Comparison of ENCODE assay signal across 15 cellular contexts in genomic region chr11:17387811-17388210, GRCh38. TPM values are rescaled to one million over a fixed set of nuclear protein-coding genes. Genes with fewer than 3 reads are reported as not detected.
DNase-seq lines count a peak whose midpoint lies in the region; ATAC-seq and TF ChIP-seq lines count a peak whose summit lies in the region.
"Had no signal": no experiment of that assay in that cellular context is flagged by ENCODE, and none has a peak within 500 bp of the region (broad histone marks: within the 10 kb centered on the region; RNA-seq: fewer than 3 reads in every experiment).

No MANE protein-coding gene starts in this region.

- H3K9me3 ChIP-seq in DND-41 (ENCODE audit: insufficient read depth, low read length, severe bottlenecking) (no peaks in the 10 kb centered on the region), testis (no peaks in the 10 kb centered on the region)
- H3K9me3 ChIP-seq: heart left ventricle had no signal

- H3K4me1 Mint-ChIP-seq in activated T-helper 1 cell treated with anti-CD3 and anti-CD28 coated beads, Interleukin-12 subunit alpha, Interleukin-12 subunit beta, Interleukin-2, Interleukin-4 antibody, amounts not matched to agents 30 ng/mL and 10 ng/mL and 1 ng/mL, durations not matched to agents 14 hours and 24 hours and 36 hours (ENCODE audit: low read depth), result no peaks in the 10 kb centered on the region
- peaks cover 18% of the 10 kb centered on the region for H3K4me1 Mint-ChIP-seq in nephron progenitor cell

- H3K4me1 ChIP-seq in DND-41 (ENCODE audit: insufficient read depth, low read length) (peaks cover 72% of the 10 kb centered on the region), testis (peaks cover 3% of the 10 kb centered on the region)

- H3K4me3 Mint-ChIP-seq in activated T-helper 1 cell treated with anti-CD3 and anti-CD28 coated beads, Interleukin-12 subunit alpha, Interleukin-12 subunit beta, Interleukin-2, Interleukin-4 antibody, amounts not matched to agents 30 ng/mL and 10 ng/mL and 1 ng/mL, durations not matched to agents 14 hours and 24 hours and 36 hours, result peak overlapping the region; percentile 74
- H3K4me3 Mint-ChIP-seq in nephron progenitor cell, result peak overlapping the region; percentile 62

- WGBS in testis, 2 donors, result 90 to 92% methylated on average over 15 to 20 of the region's 20 CpGs

- H2AFZ ChIP-seq in DND-41 (ENCODE audit: low read depth, low read length), result no peak overlapping the region
- H2AFZ ChIP-seq: PC-9 had no signal

- H4K20me1 ChIP-seq in DND-41 (ENCODE audit: insufficient read depth, low read length), result peaks cover 38% of the 10 kb centered on the region

- H3K4me2 ChIP-seq in DND-41 (ENCODE audit: insufficient read depth, low read length), result peak overlapping the region; percentile 83

- H3K9ac ChIP-seq in DND-41 (ENCODE audit: low read depth, low read length), result peak overlapping the region; percentile 77

- ATAC-seq in DND-41 (ENCODE audit: insufficient read depth, low read depth), result no peak
- ATAC-seq in GM21786 (IDR thresholded peaks at IDR 0.05; ENCODE audit: unreplicated experiment), result no peak
- ATAC-seq: heart left ventricle had no signal

- peak; percentile 58 for DNase-seq in DMS53 (lab: John Stamatoyannopoulos, UW)
- no peak for DNase-seq in DMS53 treated with DMSO at 0.1 percent for 48 hours (lab: John Stamatoyannopoulos, UW; ENCODE audit: unreplicated experiment)
- DNase-seq in DND-41, result no peak
- no peak for DNase-seq in activated T-helper 1 cell treated with anti-CD3 and anti-CD28 coated beads, Interleukin-12 subunit alpha, Interleukin-12 subunit beta, Interleukin-2, Interleukin-4 antibody, amounts not matched to agents 30 ng/mL and 10 ng/mL and 1 ng/mL, durations not matched to agents 14 hours and 24 hours and 36 hours (ENCODE audit: low spot score)
- no peak for DNase-seq in nephron progenitor cell
- no peak for DNase-seq in stimulated activated CD4-positive, alpha-beta T cell treated with anti-CD3 and anti-CD28 coated beads, Interleukin-2, amount 100 ng/mL, for 24 hours
- no peak for DNase-seq in testis
- DNase-seq: heart left ventricle, kidney glomerular epithelial cell, NCI-H2081, NCI-H526 treated with DMSO at 0.1 percent for 48 hours, PC-9, posterior cingulate gyrus had no signal

- intact Hi-C loops in activated T-helper 1 cell treated with anti-CD3 and anti-CD28 coated beads, Interleukin-12 subunit alpha, Interleukin-12 subunit beta, Interleukin-2, Interleukin-4 antibody, amounts not matched to agents 30 ng/mL and 10 ng/mL and 1 ng/mL, durations not matched to agents 14 hours and 24 hours and 36 hours (cut with micrococcal nuclease), result loop anchor here (5.0 kb wide), 1 partner anchor 624 kb away; the partner anchor contains the start of gene SERGEF
- intact Hi-C loops in testis (cut with DNase I; ENCODE audit: low total_unique reads), result loop anchor here (5.0 kb wide), 1 partner anchor 114 kb away; no protein-coding TSS in a partner anchor

- H3K27ac ChIP-seq in DND-41 (ENCODE audit: low read length) (peak overlapping the region; percentile 74), testis (no peak overlapping the region)
- H3K27ac ChIP-seq: PC-9, SK-N-MC had no signal

- peaks cover 50% of the 10 kb centered on the region for H3K36me3 ChIP-seq in DND-41 (ENCODE audit: insufficient read depth, low read length)
- no peaks in the 10 kb centered on the region for H3K36me3 ChIP-seq in testis (ENCODE audit: low read depth, missing control alignments)
- H3K36me3 ChIP-seq: heart left ventricle had no signal

- no peaks in the 10 kb centered on the region for H3K9me3 Mint-ChIP-seq in activated T-helper 1 cell treated with anti-CD3 and anti-CD28 coated beads, Interleukin-12 subunit alpha, Interleukin-12 subunit beta, Interleukin-2, Interleukin-4 antibody, amounts not matched to agents 30 ng/mL and 10 ng/mL and 1 ng/mL, durations not matched to agents 14 hours and 24 hours and 36 hours
- no peaks in the 10 kb centered on the region for H3K9me3 Mint-ChIP-seq in nephron progenitor cell

- TF ChIP-seq CTCF in DND-41 (IDR thresholded peaks at IDR 0.05; ENCODE audit: borderline replicate concordance, extremely low read depth, low read length, poor library complexity, severe bottlenecking), result no peak
- TF ChIP-seq CTCF in nephron progenitor cell (IDR thresholded peaks at IDR 0.05), result no peak
- no peak for TF ChIP-seq CTCF in testis (IDR thresholded peaks at IDR 0.05)

- H3K79me2 ChIP-seq in DND-41 (ENCODE audit: insufficient read depth, low read length), result peaks cover 55% of the 10 kb centered on the region

- no peak for TF ChIP-seq POLR2A in testis (IDR thresholded peaks at IDR 0.05)

- H3K4me3 ChIP-seq in DND-41 (ENCODE audit: low read depth in 1 of 2, low read length in 2 of 2) (peak overlapping the region; percentile 55 to 67; a peak in 3 of 4 replicates), testis (no peak overlapping the region)

- H3K27me3 Mint-ChIP-seq in activated T-helper 1 cell treated with anti-CD3 and anti-CD28 coated beads, Interleukin-12 subunit alpha, Interleukin-12 subunit beta, Interleukin-2, Interleukin-4 antibody, amounts not matched to agents 30 ng/mL and 10 ng/mL and 1 ng/mL, durations not matched to agents 14 hours and 24 hours and 36 hours (ENCODE audit: insufficient read depth), result peaks cover 24% of the 10 kb centered on the region
- H3K27me3 Mint-ChIP-seq in nephron progenitor cell (ENCODE audit: low read depth, poor library complexity), result peaks cover 44% of the 10 kb centered on the region

- no peaks in the 10 kb centered on the region for H3K27me3 ChIP-seq in DND-41 (ENCODE audit: insufficient read depth, low read length, poor library complexity)
- H3K27me3 ChIP-seq in testis, result no peaks in the 10 kb centered on the region

- no peaks in the 10 kb centered on the region for H3K36me3 Mint-ChIP-seq in activated T-helper 1 cell treated with anti-CD3 and anti-CD28 coated beads, Interleukin-12 subunit alpha, Interleukin-12 subunit beta, Interleukin-2, Interleukin-4 antibody, amounts not matched to agents 30 ng/mL and 10 ng/mL and 1 ng/mL, durations not matched to agents 14 hours and 24 hours and 36 hours (ENCODE audit: low read depth)
- H3K36me3 Mint-ChIP-seq in nephron progenitor cell (ENCODE audit: low read depth), result no peaks in the 10 kb centered on the region

- H3K27ac Mint-ChIP-seq in activated T-helper 1 cell treated with anti-CD3 and anti-CD28 coated beads, Interleukin-12 subunit alpha, Interleukin-12 subunit beta, Interleukin-2, Interleukin-4 antibody, amounts not matched to agents 30 ng/mL and 10 ng/mL and 1 ng/mL, durations not matched to agents 14 hours and 24 hours and 36 hours, result no peak overlapping the region
- H3K27ac Mint-ChIP-seq in nephron progenitor cell, result no peak overlapping the region

RNA-seq across cellular contexts. Expression of gene KCNJ11, which starts 0.6 kb away (rescaled TPM):
- total RNA-seq in activated T-helper 1 cell treated with anti-CD3 and anti-CD28 coated beads, Interleukin-12 subunit alpha, Interleukin-12 subunit beta, Interleukin-2, Interleukin-4 antibody, amounts not matched to agents 30 ng/mL and 10 ng/mL and 1 ng/mL, durations not matched to agents 14 hours and 24 hours and 36 hours, result 1.4 and 1.6 TPM in 2 replicates
- 1 to 10 TPM; 1.4 to 2.1 TPM for total RNA-seq in testis
- 1.7 TPM for polyA plus RNA-seq in testis (ENCODE audit: insufficient read depth, low read depth, low replicate concordance)

RNA-seq across cellular contexts. Expression of gene NCR3LG1, which starts 36.2 kb away (rescaled TPM):
- 8.2 and 8.6 TPM in 2 replicates for total RNA-seq in activated T-helper 1 cell treated with anti-CD3 and anti-CD28 coated beads, Interleukin-12 subunit alpha, Interleukin-12 subunit beta, Interleukin-2, Interleukin-4 antibody, amounts not matched to agents 30 ng/mL and 10 ng/mL and 1 ng/mL, durations not matched to agents 14 hours and 24 hours and 36 hours
- total RNA-seq in testis, result 1 to 10 TPM; 9.3 to 10.0 TPM
- polyA plus RNA-seq in testis (ENCODE audit: insufficient read depth, low read depth, low replicate concordance), result 5.0 TPM

Comparison
In these comparisons a context has a peak if more than half of its experiments do, and no peak if none do; other contexts are left out.
1. H3K4me3 ChIP-seq: peak in DND-41 (2 of 2); none in testis (0 of 2).